Comparison of ENCODE assay signal across 24 cellular contexts in genomic region chr1:53430779-53431178, GRCh38. TPM values are rescaled to one million over a fixed set of nuclear protein-coding genes. Genes with fewer than 3 reads are reported as not detected.
DNase-seq lines count a peak whose midpoint lies in the region; ATAC-seq and TF ChIP-seq lines count a peak whose summit lies in the region.
"Had no signal": no experiment of that assay in that cellular context is flagged by ENCODE, and none has a peak within 500 bp of the region (broad histone marks: within the 10 kb centered on the region; RNA-seq: fewer than 3 reads in every experiment).

No MANE protein-coding gene starts in this region.

- H3K4me1 ChIP-seq in HUES48 (ENCODE audit: control insufficient read depth, insufficient read depth, low read length) = peaks cover 24% of the 10 kb centered on the region
- H3K4me1 ChIP-seq in iPS DF 6.9 (ENCODE audit: control insufficient read depth, insufficient read depth, low read length) = peaks cover 3% of the 10 kb centered on the region

- POLR2A ChIA-PET in WTC11 (lab: Charles Lee) = no interaction called here
- POLR2A ChIA-PET in RWPE1 (lab: Yijun Ruan, JAX; ENCODE audit: low non-redundant PET) = no interaction called here

- H3K36me3 ChIP-seq in HUES48 (ENCODE audit: control insufficient read depth, insufficient read depth, low read length) = no peaks in the 10 kb centered on the region
- no peaks in the 10 kb centered on the region for H3K36me3 ChIP-seq in iPS DF 6.9 (ENCODE audit: control insufficient read depth, insufficient read depth, low read length)

- H3K9me3 Mint-ChIP-seq in WTC11 (peaks cover 32% of the 10 kb centered on the region), chondrocyte (ENCODE audit: low read depth) (no peaks in the 10 kb centered on the region)
- H3K9me3 Mint-ChIP-seq: CD8-positive, alpha-beta memory T cell had no signal

- H3K27ac ChIP-seq in HUES48 (ENCODE audit: low read depth, low read length) (peak overlapping the region; percentile 96), iPS DF 6.9 (ENCODE audit: low read length) (peak overlapping the region; percentile 11), RWPE1 (no peak overlapping the region)

- no peak for DNase-seq in WTC11 (ENCODE audit: low spot score)
- DNase-seq in iPS DF 6.9 (ENCODE audit: low read depth, low spot score) = peak; percentile 85
- no peak for DNase-seq in RWPE1 (ENCODE audit: low spot score)
- DNase-seq in NCI-H2029 treated with DMSO at 0.1 percent for 48 hours (lab: John Stamatoyannopoulos, UW) = no peak
- no peak for DNase-seq in chondrocyte (ENCODE audit: low spot score)
- no peak for DNase-seq in NCI-H2107 (lab: John Stamatoyannopoulos, UW)
- DNase-seq: ACHN; C1 segment of cervical spinal cord; CD8-positive, alpha-beta memory T cell; DMS79; Karpas-422; MM.1S; NCI-H1092 treated with DMSO at 0.1 percent for 48 hours; NCI-H146; NCI-H2081 treated with DMSO at 0.1 percent for 48 hours; NCI-H2227 treated with DMSO at 0.1 percent for 48 hours; NCI-H510A treated with DMSO at 0.1 percent for 48 hours; RPMI8226; SIG-M5; T-helper 1 cell had no signal

- H3K27me3 Mint-ChIP-seq in WTC11 (ENCODE audit: low read depth) (peaks cover 28% of the 10 kb centered on the region), chondrocyte (ENCODE audit: low read depth) (peaks cover 20% of the 10 kb centered on the region)

- peak overlapping the region; percentile 48 for H3K4me3 ChIP-seq in HUES48 (ENCODE audit: low read depth, low read length)
- H3K4me3 ChIP-seq in iPS DF 6.9 (ENCODE audit: low read length) = no peak overlapping the region

- H3K27me3 ChIP-seq in HUES48 (ENCODE audit: control insufficient read depth, insufficient read depth, low read length) = no peaks in the 10 kb centered on the region
- H3K27me3 ChIP-seq in iPS DF 6.9 (ENCODE audit: control insufficient read depth, insufficient read depth, low read length) = no peaks in the 10 kb centered on the region

- peaks cover 30% of the 10 kb centered on the region for H3K9me3 ChIP-seq in HUES48 (ENCODE audit: control insufficient read depth, insufficient read depth, low read length)
- no peaks in the 10 kb centered on the region; the same call in 1 of the 2 replicates for H3K9me3 ChIP-seq in iPS DF 6.9 (ENCODE audit: control insufficient read depth, insufficient read depth, low read length)

- H3K9ac ChIP-seq in HUES48 (ENCODE audit: low read depth, low read length) = peak overlapping the region; percentile 58

- CTCF ChIA-PET in WTC11 (lab: Charles Lee) = interaction anchor here (0.7 to 3.1 kb wide), 6 partner anchors 14 to 55 kb away, joined by 3 to 13 read pairs (median 4); no protein-coding TSS in a partner anchor
- CTCF ChIA-PET in RWPE1 (lab: Yijun Ruan, JAX) = interaction anchor here (0.6 to 0.7 kb wide), 2 partner anchors 419 to 420 kb away, joined by 3 to 4 read pairs; no protein-coding TSS in a partner anchor

- H3K36me3 Mint-ChIP-seq in WTC11 (peaks cover 31% of the 10 kb centered on the region), chondrocyte (ENCODE audit: low read depth) (peaks cover 4% of the 10 kb centered on the region)
- H3K36me3 Mint-ChIP-seq: CD8-positive, alpha-beta memory T cell had no signal

- H3K4me3 Mint-ChIP-seq in WTC11 = peak overlapping the region; percentile 52
- no peak overlapping the region for H3K4me3 Mint-ChIP-seq in chondrocyte (ENCODE audit: unreplicated experiment)
- H3K4me3 Mint-ChIP-seq: CD8-positive, alpha-beta memory T cell; IgD-negative memory B cell had no signal

- TF ChIP-seq CTCF in WTC11 (IDR thresholded peaks at IDR 0.05) (no peak), RWPE1 (conservative IDR thresholded peaks at IDR 0.05; ENCODE audit: low read depth) (no peak), chondrocyte (IDR thresholded peaks at IDR 0.05) (no peak)

- ATAC-seq in WTC11 = peak; percentile 97

- H3K27ac Mint-ChIP-seq in WTC11 (peak overlapping the region; percentile 99), chondrocyte (ENCODE audit: unreplicated experiment) (no peak overlapping the region)
- H3K27ac Mint-ChIP-seq: IgD-negative memory B cell had no signal

- H3K4me1 Mint-ChIP-seq in WTC11 (peaks cover 87% of the 10 kb centered on the region), chondrocyte (ENCODE audit: low read depth) (no peaks in the 10 kb centered on the region)
- H3K4me1 Mint-ChIP-seq: IgD-negative memory B cell had no signal

TF ChIP-seq in WTC11, 78 proteins besides CTCF, POLR2A, EP300 and RAD21 (continues in another document):
- TF ChIP-seq, protein P1, sequence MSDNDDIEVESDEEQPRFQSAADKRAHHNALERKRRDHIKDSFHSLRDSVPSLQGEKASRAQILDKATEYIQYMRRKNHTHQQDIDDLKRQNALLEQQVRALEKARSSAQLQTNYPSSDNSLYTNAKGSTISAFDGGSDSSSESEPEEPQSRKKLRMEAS (CRISPR knock-in tag; IDR thresholded peaks at IDR 0.05) = no peak
- no peak for TF ChIP-seq ZNF219 (CRISPR knock-in tag; IDR thresholded peaks at IDR 0.05; ENCODE audit: borderline replicate concordance)
- no peak for TF ChIP-seq ZNF671 (CRISPR knock-in tag; IDR thresholded peaks at IDR 0.05)
- TF ChIP-seq ETV6 (CRISPR knock-in tag; IDR thresholded peaks at IDR 0.05) = peak; percentile 88
- peak; percentile 55; the same call in 1 of the 2 replicates for TF ChIP-seq FOXK1 (CRISPR knock-in tag; IDR thresholded peaks at IDR 0.05)
- TF ChIP-seq FOXJ3 (CRISPR knock-in tag; IDR thresholded peaks at IDR 0.05; ENCODE audit: borderline replicate concordance) = no peak
- TF ChIP-seq, protein P2, sequence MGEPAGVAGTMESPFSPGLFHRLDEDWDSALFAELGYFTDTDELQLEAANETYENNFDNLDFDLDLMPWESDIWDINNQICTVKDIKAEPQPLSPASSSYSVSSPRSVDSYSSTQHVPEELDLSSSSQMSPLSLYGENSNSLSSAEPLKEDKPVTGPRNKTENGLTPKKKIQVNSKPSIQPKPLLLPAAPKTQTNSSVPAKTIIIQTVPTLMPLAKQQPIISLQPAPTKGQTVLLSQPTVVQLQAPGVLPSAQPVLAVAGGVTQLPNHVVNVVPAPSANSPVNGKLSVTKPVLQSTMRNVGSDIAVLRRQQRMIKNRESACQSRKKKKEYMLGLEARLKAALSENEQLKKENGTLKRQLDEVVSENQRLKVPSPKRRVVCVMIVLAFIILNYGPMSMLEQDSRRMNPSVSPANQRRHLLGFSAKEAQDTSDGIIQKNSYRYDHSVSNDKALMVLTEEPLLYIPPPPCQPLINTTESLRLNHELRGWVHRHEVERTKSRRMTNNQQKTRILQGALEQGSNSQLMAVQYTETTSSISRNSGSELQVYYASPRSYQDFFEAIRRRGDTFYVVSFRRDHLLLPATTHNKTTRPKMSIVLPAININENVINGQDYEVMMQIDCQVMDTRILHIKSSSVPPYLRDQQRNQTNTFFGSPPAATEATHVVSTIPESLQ (CRISPR knock-in tag; IDR thresholded peaks at IDR 0.05) = no peak
- TF ChIP-seq, protein P3, sequence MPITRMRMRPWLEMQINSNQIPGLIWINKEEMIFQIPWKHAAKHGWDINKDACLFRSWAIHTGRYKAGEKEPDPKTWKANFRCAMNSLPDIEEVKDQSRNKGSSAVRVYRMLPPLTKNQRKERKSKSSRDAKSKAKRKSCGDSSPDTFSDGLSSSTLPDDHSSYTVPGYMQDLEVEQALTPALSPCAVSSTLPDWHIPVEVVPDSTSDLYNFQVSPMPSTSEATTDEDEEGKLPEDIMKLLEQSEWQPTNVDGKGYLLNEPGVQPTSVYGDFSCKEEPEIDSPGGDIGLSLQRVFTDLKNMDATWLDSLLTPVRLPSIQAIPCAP (CRISPR knock-in tag; IDR thresholded peaks at IDR 0.05) = no peak
- no peak for TF ChIP-seq SMAD4 (CRISPR knock-in tag; IDR thresholded peaks at IDR 0.05)
- TF ChIP-seq NFE2L1 (CRISPR knock-in tag; IDR thresholded peaks at IDR 0.05) = 0 out of 2 replicates have a peak, but pooled peaks have one; percentile 27
- no peak for TF ChIP-seq RORB (CRISPR knock-in tag; IDR thresholded peaks at IDR 0.05)
- TF ChIP-seq, protein P4, sequence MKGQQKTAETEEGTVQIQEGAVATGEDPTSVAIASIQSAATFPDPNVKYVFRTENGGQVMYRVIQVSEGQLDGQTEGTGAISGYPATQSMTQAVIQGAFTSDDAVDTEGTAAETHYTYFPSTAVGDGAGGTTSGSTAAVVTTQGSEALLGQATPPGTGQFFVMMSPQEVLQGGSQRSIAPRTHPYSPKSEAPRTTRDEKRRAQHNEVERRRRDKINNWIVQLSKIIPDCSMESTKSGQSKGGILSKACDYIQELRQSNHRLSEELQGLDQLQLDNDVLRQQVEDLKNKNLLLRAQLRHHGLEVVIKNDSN (CRISPR knock-in tag; IDR thresholded peaks at IDR 0.05) = no peak
- TF ChIP-seq CDX4 (CRISPR knock-in tag; IDR thresholded peaks at IDR 0.05; ENCODE audit: borderline replicate concordance) = no peak
- no peak for TF ChIP-seq SOX15 (CRISPR knock-in tag; IDR thresholded peaks at IDR 0.05)
- TF ChIP-seq ELF4 (CRISPR knock-in tag; IDR thresholded peaks at IDR 0.05; ENCODE audit: low read depth) = no peak
- no peak for TF ChIP-seq AR (CRISPR knock-in tag; IDR thresholded peaks at IDR 0.05)
- TF ChIP-seq PRRX2 (CRISPR knock-in tag; IDR thresholded peaks at IDR 0.05) = no peak

RNA-seq across cellular contexts. Expression of gene DMRTB1, which starts 28.4 kb away (rescaled TPM):
- total RNA-seq in WTC11 (2021) = 0.16 to 0.18 TPM (median 0.17 TPM) in 3 replicates
- not detected in 3 replicates for total RNA-seq in chondrocyte
- total RNA-seq: CD8-positive, alpha-beta memory T cell; G401; PC-3 had no signal
